1 cellular context compared by ENCODE assay signal in genomic region chr7:121446526-121446925, GRCh38.
TF ChIP-seq lines count a peak whose summit lies in the region.

No MANE protein-coding gene starts in this region.

TF ChIP-seq in SK-N-SH treated with all-trans-retinoic acid at 6 μM for 48 hours, 23 proteins besides CTCF, POLR2A, EP300 and RAD21 (continued from another document):
- no peak for TF ChIP-seq CSRNP3 (CRISPR knock-in tag; IDR thresholded peaks at IDR 0.05)
- no peak for TF ChIP-seq ZC3H10 (CRISPR knock-in tag; IDR thresholded peaks at IDR 0.05)
- no peak for TF ChIP-seq OSR1 (CRISPR knock-in tag; IDR thresholded peaks at IDR 0.05)
- TF ChIP-seq POU6F1 (CRISPR knock-in tag; IDR thresholded peaks at IDR 0.05; ENCODE audit: borderline replicate concordance, low read depth): no peak
- TF ChIP-seq PPARA (CRISPR knock-in tag; IDR thresholded peaks at IDR 0.05; ENCODE audit: borderline replicate concordance): no peak
- TF ChIP-seq ISL1 (CRISPR knock-in tag; IDR thresholded peaks at IDR 0.05): no peak
- TF ChIP-seq ARNTL (CRISPR knock-in tag; IDR thresholded peaks at IDR 0.05; ENCODE audit: borderline replicate concordance, low read depth): no peak
- no peak for TF ChIP-seq RARB (CRISPR knock-in tag; IDR thresholded peaks at IDR 0.05)
- no peak for TF ChIP-seq SNAI2 (CRISPR knock-in tag; IDR thresholded peaks at IDR 0.05)
- no peak for TF ChIP-seq CREB5 (CRISPR knock-in tag; IDR thresholded peaks at IDR 0.05; ENCODE audit: low read depth)
- TF ChIP-seq GLIS3 (CRISPR knock-in tag; IDR thresholded peaks at IDR 0.05): no peak
- no peak for TF ChIP-seq TOX (CRISPR knock-in tag; IDR thresholded peaks at IDR 0.05; ENCODE audit: borderline replicate concordance)
